Comparison of ENCODE assay signal across 1 cellular context in the genomic region with DNA sequence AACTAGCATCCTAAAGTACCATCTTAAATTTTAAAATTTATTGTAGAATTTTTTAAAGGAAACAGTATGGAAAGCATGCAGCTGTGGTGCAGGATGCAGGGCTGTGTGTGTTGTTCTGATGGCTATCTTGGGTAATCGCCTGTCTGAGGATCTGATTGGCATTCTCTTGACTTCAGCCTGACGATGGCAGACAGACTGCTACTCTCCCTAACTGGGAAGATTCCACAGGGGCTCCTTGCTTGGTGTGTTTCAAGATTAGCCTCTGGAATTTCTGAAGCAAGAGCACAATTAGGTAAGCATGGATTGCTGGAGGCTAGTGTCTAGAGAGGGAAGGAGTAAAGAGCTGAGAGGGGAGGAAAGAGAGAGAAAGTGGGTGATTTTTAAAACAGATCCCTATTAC.
TF ChIP-seq lines count a peak whose summit lies in the region.

No MANE protein-coding gene starts in this region.

TF ChIP-seq in H1, 55 proteins besides CTCF, POLR2A, EP300 and RAD21:
- TF ChIP-seq FOSL1 (IDR thresholded peaks at IDR 0.05; ENCODE audit: insufficient read depth, low read depth, low read length) = no peak
- no peak for TF ChIP-seq EGR1 (IDR thresholded peaks at IDR 0.05; ENCODE audit: borderline replicate concordance, low read depth, low read length)
- no peak for TF ChIP-seq MAFK (IDR thresholded peaks at IDR 0.05; ENCODE audit: low read depth, low read length)
- TF ChIP-seq SUZ12 (IDR thresholded peaks at IDR 0.05; ENCODE audit: low read length) = no peak
- TF ChIP-seq BRCA1 (IDR thresholded peaks at IDR 0.05; ENCODE audit: low read depth, low read length) = no peak
- no peak for TF ChIP-seq JUND (IDR thresholded peaks at IDR 0.05; ENCODE audit: low read length)
- TF ChIP-seq HDAC2 (IDR thresholded peaks at IDR 0.05; ENCODE audit: borderline replicate concordance in 1 of 2, low read depth in 2 of 2, low read length in 2 of 2) = no peak
- no peak for TF ChIP-seq TAF1 (IDR thresholded peaks at IDR 0.05; ENCODE audit: low read depth, low read length)
- no peak for TF ChIP-seq CBX8 (IDR thresholded peaks at IDR 0.05; ENCODE audit: borderline replicate concordance, low read depth, low read length)
- no peak for TF ChIP-seq SAP30 (IDR thresholded peaks at IDR 0.05; ENCODE audit: insufficient read depth, insufficient replicate concordance, low read length)
- TF ChIP-seq BCL11A (IDR thresholded peaks at IDR 0.05; ENCODE audit: low read depth in 2 of 2, low read length in 2 of 2) = no peak
- no peak for TF ChIP-seq CREB1 (IDR thresholded peaks at IDR 0.05)
- TF ChIP-seq HDAC6 (IDR thresholded peaks at IDR 0.05; ENCODE audit: low read depth, low read length) = no peak
- no peak for TF ChIP-seq RFX5 (IDR thresholded peaks at IDR 0.05; ENCODE audit: borderline replicate concordance, low read depth, low read length)
